Comparison of ENCODE assay signal across 8 cellular contexts in genomic region chr11:121293276-121293569, GRCh38. TPM values are rescaled to one million over a fixed set of nuclear protein-coding genes. Genes with fewer than 3 reads are reported as not detected.
A peak's percentile ranks its signal among the peaks of the same experiment; 100 is the strongest.
DNase-seq lines count a peak whose midpoint lies in the region; ATAC-seq and TF ChIP-seq lines count a peak whose summit lies in the region.

No MANE protein-coding gene starts in this region.

- intact Hi-C loops in activated CD8-positive, alpha-beta T cell treated with anti-CD3 and anti-CD28 coated beads for 36 hours (cut with micrococcal nuclease), result no loop called here
- intact Hi-C loops in spleen (cut with DNase I; ENCODE audit: low total_unique reads), result no loop called here

- no peak for TF ChIP-seq CTCF in activated CD8-positive, alpha-beta T cell treated with anti-CD3 and anti-CD28 coated beads for 36 hours (IDR thresholded peaks at IDR 0.05)
- no peak for TF ChIP-seq CTCF in spleen (IDR thresholded peaks at IDR 0.05 in 8 of 11, conservative IDR thresholded peaks at IDR 0.05 in 3 of 11)

- H3K36me3 ChIP-seq in iPS DF 6.9 (ENCODE audit: control insufficient read depth, insufficient read depth, low read length), result no peaks in the 10 kb centered on the region
- peaks cover 0 to 5% (median 0%) of the 10 kb centered on the region in 6 donors for H3K36me3 ChIP-seq in spleen

- CTCF ChIA-PET in activated CD8-positive, alpha-beta T cell treated with anti-CD3 and anti-CD28 coated beads for 36 hours (lab: Charles Lee), result interaction anchor here (1.6 kb wide), 1 partner anchor 298 kb away, joined by 8 read pairs; no protein-coding TSS in a partner anchor

- no peaks in the 10 kb centered on the region for H3K9me3 ChIP-seq in iPS DF 6.9 (ENCODE audit: control insufficient read depth, insufficient read depth, low read length)
- no peaks in the 10 kb centered on the region for H3K9me3 ChIP-seq in spleen

- peaks cover 38% of the 10 kb centered on the region for H3K4me1 Mint-ChIP-seq in activated CD8-positive, alpha-beta T cell treated with anti-CD3 and anti-CD28 coated beads for 36 hours (ENCODE audit: low read depth)

- no peak overlapping the region for H3K27ac ChIP-seq in iPS DF 6.9 (ENCODE audit: low read length)
- H3K27ac ChIP-seq in spleen, result peak overlapping the region; percentile 55 to 95 (median 92)

- no peaks in the 10 kb centered on the region for H3K27me3 ChIP-seq in iPS DF 6.9 (ENCODE audit: control insufficient read depth, insufficient read depth, low read length)
- no peaks in the 10 kb centered on the region for H3K27me3 ChIP-seq in spleen (replicated peaks in 1 of 7)

- no peak for DNase-seq in activated CD8-positive, alpha-beta T cell treated with anti-CD3 and anti-CD28 coated beads for 36 hours
- DNase-seq in iPS DF 6.9 (ENCODE audit: low read depth, low spot score) (no peak), spleen (no peak), NCI-H2196 treated with DMSO at 0.1 percent for 48 hours (lab: John Stamatoyannopoulos, UW; ENCODE audit: unreplicated experiment) (no peak), hepatic stellate cell (ENCODE audit: low spot score) (no peak), SKM-1 treated with dmso at 0.1 percent for 144 hours (lab: John Stamatoyannopoulos, UW; ENCODE audit: unreplicated experiment) (no peak)

- peaks cover 5% of the 10 kb centered on the region for H3K9me3 Mint-ChIP-seq in activated CD8-positive, alpha-beta T cell treated with anti-CD3 and anti-CD28 coated beads for 36 hours

- no peak for TF ChIP-seq POLR2A in spleen (IDR thresholded peaks at IDR 0.05)

- peak overlapping the region; percentile 75 for H3K4me3 ChIP-seq in iPS DF 6.9 (ENCODE audit: low read length)
- H3K4me3 ChIP-seq in spleen, result peak overlapping the region; percentile 68 to 88 (median 76)

- POLR2A ChIA-PET in activated CD8-positive, alpha-beta T cell treated with anti-CD3 and anti-CD28 coated beads for 36 hours (lab: Charles Lee), result interaction anchor here (1.4 to 1.5 kb wide), 2 partner anchors 134 to 159 kb away, joined by 3 to 5 read pairs; partner anchors contain the start of gene SORL1

- peaks cover 4% of the 10 kb centered on the region for H3K36me3 Mint-ChIP-seq in activated CD8-positive, alpha-beta T cell treated with anti-CD3 and anti-CD28 coated beads for 36 hours (ENCODE audit: low read depth)

- 0 out of 2 replicates have a peak, but pooled peaks cover 5% of the 10 kb centered on the region for H3K4me1 ChIP-seq in iPS DF 6.9 (ENCODE audit: control insufficient read depth, insufficient read depth, low read length)
- H3K4me1 ChIP-seq in spleen, result peaks cover 11 to 56% (median 25%) of the 10 kb centered on the region in 6 donors

- H3K27me3 Mint-ChIP-seq in activated CD8-positive, alpha-beta T cell treated with anti-CD3 and anti-CD28 coated beads for 36 hours, result no peaks in the 10 kb centered on the region

- peak overlapping the region; percentile 94 for H3K27ac Mint-ChIP-seq in activated CD8-positive, alpha-beta T cell treated with anti-CD3 and anti-CD28 coated beads for 36 hours

- ATAC-seq in HG02973 (IDR thresholded peaks at IDR 0.05; ENCODE audit: unreplicated experiment) (peak; percentile 1), GM21367 (IDR thresholded peaks at IDR 0.05; ENCODE audit: unreplicated experiment) (no peak)
- no peak for ATAC-seq in activated CD8-positive, alpha-beta T cell treated with anti-CD3 and anti-CD28 coated beads for 36 hours

- WGBS in iPS DF 6.9 (ENCODE audit: insufficient coverage, insufficient read length), result no CpG with 5 or more reads among the region's 5 CpGs
- WGBS in spleen, 5 donors, result 0 to 4% (median 2%) methylated on average over 5 of the region's 5 CpGs

- H3K4me3 Mint-ChIP-seq in activated CD8-positive, alpha-beta T cell treated with anti-CD3 and anti-CD28 coated beads for 36 hours, result peak overlapping the region; percentile 91

RNA-seq across cellular contexts. Expression of gene SC5D, which starts 0.7 kb away (rescaled TPM):
- 10 to 100 TPM; 18.2 to 20.5 TPM for total RNA-seq in activated CD8-positive, alpha-beta T cell treated with anti-CD3 and anti-CD28 coated beads for 36 hours
- 10 to 100 TPM; 14.8 to 25.5 (median 20.2) TPM for total RNA-seq in spleen
- 1 to 10 TPM; 4.8 to 7.1 (median 6.7) TPM for polyA plus RNA-seq in spleen
